In the genomic region with DNA sequence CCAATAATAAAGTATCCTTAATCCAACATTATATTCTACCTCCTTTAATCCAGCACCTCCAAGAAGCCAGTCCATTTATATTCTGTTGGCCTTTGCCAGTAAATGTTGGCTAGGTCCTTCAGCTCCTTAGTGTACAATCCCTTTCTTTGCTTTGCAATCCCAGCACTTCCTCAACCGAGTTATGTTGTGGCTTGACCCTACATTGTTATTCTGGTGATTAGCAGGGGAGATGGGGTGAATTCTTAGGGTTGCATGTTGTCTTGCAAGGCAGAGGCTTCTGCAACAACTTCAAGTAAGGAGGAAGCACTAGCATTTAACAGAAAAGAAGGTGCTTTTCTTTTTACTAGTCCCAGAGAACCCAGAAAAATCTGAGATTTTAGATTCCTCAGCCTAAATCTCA, we compare ENCODE assay signal across 24 cellular contexts.
"Had no signal": no experiment of that assay in that cellular context is flagged by ENCODE, and none has a peak within 500 bp of the region (broad histone marks: within the 10 kb centered on the region; RNA-seq: fewer than 3 reads in every experiment).

No MANE protein-coding gene starts in this region.

- H2AFZ ChIP-seq: hepatocyte had no signal

- H3K4me2 ChIP-seq: hepatocyte, smooth muscle cell had no signal

- H3K9me3 ChIP-seq: gastroesophageal sphincter, heart left ventricle, lower lobe of right lung, neutrophil, pancreas, right lobe of liver, suprapubic skin had no signal

- H3K36me3 Mint-ChIP-seq: memory B cell; natural killer cell treated with Interleukin-12 subunit alpha and Interleukin-12 subunit beta and Interleukin-15 and Interleukin-18, amount 100 ng/mL, for 72 hours had no signal

- H3K36me3 ChIP-seq: gastroesophageal sphincter, heart left ventricle, lower lobe of right lung, neutrophil, pancreas, right lobe of liver, suprapubic skin had no signal

- H3K27me3 ChIP-seq: dorsolateral prefrontal cortex, foreskin keratinocyte, gastroesophageal sphincter, heart left ventricle, hepatocyte, neutrophil, pancreas, right lobe of liver, suprapubic skin had no signal

- ATAC-seq: gastroesophageal sphincter; heart left ventricle; left ventricle myocardium superior; natural killer cell treated with Interleukin-12 subunit alpha and Interleukin-12 subunit beta and Interleukin-15 and Interleukin-18, amount 100 ng/mL, for 72 hours; right lobe of liver; stimulated activated naive CD8-positive, alpha-beta T cell treated with anti-CD3 and anti-CD28 coated beads, Interleukin-15, amount 100 ng/mL, for 72 hours had no signal

- H3K27ac ChIP-seq: dorsolateral prefrontal cortex, foreskin keratinocyte, gastroesophageal sphincter, heart left ventricle, hepatocyte, lower lobe of right lung, neutrophil, right lobe of liver, suprapubic skin had no signal

- H3K9me3 Mint-ChIP-seq: memory B cell had no signal

- H3K4me3 ChIP-seq: dorsolateral prefrontal cortex, gastroesophageal sphincter, heart left ventricle, hepatocyte, lower lobe of right lung, pancreas, right lobe of liver, smooth muscle cell, suprapubic skin had no signal

- H3K4me1 Mint-ChIP-seq: memory B cell had no signal

- H3K4me3 Mint-ChIP-seq: memory B cell; natural killer cell treated with Interleukin-12 subunit alpha and Interleukin-12 subunit beta and Interleukin-15 and Interleukin-18, amount 100 ng/mL, for 72 hours; neural crest cell; stimulated activated naive CD8-positive, alpha-beta T cell treated with anti-CD3 and anti-CD28 coated beads, Interleukin-15, amount 100 ng/mL, for 72 hours had no signal

- H3K4me1 ChIP-seq: right lobe of liver, suprapubic skin had no signal

- FAIRE-seq: colon, pancreas had no signal

- DNase-seq: cerebellar nuclear complex; effector CD4-positive, alpha-beta T cell; heart left ventricle; left ventricle myocardium superior; lower lobe of right lung; right lobe of liver; stimulated activated CD4-positive, alpha-beta T cell treated with anti-CD3 and anti-CD28 coated beads, Interleukin-12 subunit alpha, Interleukin-12 subunit beta, amount 100 ng/mL, for 4 hours; stimulated activated CD4-positive, alpha-beta T cell treated with anti-CD3 and anti-CD28 coated beads, Interleukin-1b, Interleukin-23, amount 100 ng/mL, for 48 hours; stimulated activated CD4-positive, alpha-beta T cell treated with anti-CD3 and anti-CD28 coated beads, Interleukin-4, amount 100 ng/mL, for 1 hour; stimulated activated CD8-positive, alpha-beta memory T cell treated with anti-CD3 and anti-CD28 coated beads, Interleukin-4, amount 100 ng/mL, for 48 hours; stimulated activated naive CD4-positive, alpha-beta T cell; stimulated activated naive CD8-positive, alpha-beta T cell treated with anti-CD3 and anti-CD28 coated beads, Interleukin-15, amount 100 ng/mL, for 72 hours had no signal

- H3K79me2 ChIP-seq: hepatocyte had no signal

- H3K27ac Mint-ChIP-seq: memory B cell; natural killer cell treated with Interleukin-12 subunit alpha and Interleukin-12 subunit beta and Interleukin-15 and Interleukin-18, amount 100 ng/mL, for 72 hours; stimulated activated naive CD8-positive, alpha-beta T cell treated with anti-CD3 and anti-CD28 coated beads, Interleukin-15, amount 100 ng/mL, for 72 hours had no signal

- H3K27me3 Mint-ChIP-seq: memory B cell; natural killer cell treated with Interleukin-12 subunit alpha and Interleukin-12 subunit beta and Interleukin-15 and Interleukin-18, amount 100 ng/mL, for 72 hours; stimulated activated naive CD8-positive, alpha-beta T cell treated with anti-CD3 and anti-CD28 coated beads, Interleukin-15, amount 100 ng/mL, for 72 hours had no signal
